6 cellular contexts compared by ENCODE assay signal in the genomic region with DNA sequence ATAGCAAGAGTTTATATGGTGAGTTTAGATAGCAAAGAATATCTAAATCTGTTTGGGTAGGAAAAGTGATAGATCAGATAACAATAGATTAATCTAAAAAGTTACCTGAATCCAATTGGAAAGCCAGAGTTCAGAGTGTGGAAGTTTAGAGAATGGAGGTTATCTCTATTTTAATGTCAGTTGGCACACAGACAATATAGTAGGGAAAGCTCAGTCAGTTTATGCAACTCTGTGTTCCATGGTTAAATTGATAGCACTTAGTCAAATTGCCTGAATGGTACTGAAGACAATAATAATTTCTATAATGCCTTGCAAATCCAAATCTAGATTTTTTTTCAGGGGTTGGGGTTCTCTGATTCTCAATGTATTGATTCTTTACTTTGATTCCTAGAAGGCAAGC.
"Had no signal": no experiment of that assay in that cellular context is flagged by ENCODE, and none has a peak within 500 bp of the region (broad histone marks: within the 10 kb centered on the region; RNA-seq: fewer than 3 reads in every experiment).

No MANE protein-coding gene starts in this region.

- ATAC-seq: HepG2, K562 had no signal

- H3K27ac Mint-ChIP-seq: IgD-negative memory B cell had no signal

- H3K27ac ChIP-seq: HL-60 had no signal

- H3K4me1 Mint-ChIP-seq: IgD-negative memory B cell had no signal

- H3K4me3 ChIP-seq: K562 had no signal

- DNase-seq: IMR-90, KBM-7 had no signal

- H3K4me3 Mint-ChIP-seq: IgD-negative memory B cell had no signal
